1 cellular context compared by ENCODE assay signal in genomic region chr17:80990921-80991644, GRCh38.
TF ChIP-seq lines count a peak whose summit lies in the region.

No MANE protein-coding gene starts in this region.

TF ChIP-seq in HepG2, 621 proteins besides CTCF, POLR2A, EP300 and RAD21 (continued from another document and continues in another):
- TF ChIP-seq ZNF687 (CRISPR knock-in tag; IDR thresholded peaks at IDR 0.05), result peak; percentile 53
- no peak for TF ChIP-seq IRF9 (CRISPR knock-in tag; IDR thresholded peaks at IDR 0.05; ENCODE audit: borderline replicate concordance)
- peak; percentile 8; the same call in 1 of the 2 replicates for TF ChIP-seq ZNF275 (CRISPR knock-in tag; IDR thresholded peaks at IDR 0.05; ENCODE audit: borderline replicate concordance)
- TF ChIP-seq EZH2 (conservative IDR thresholded peaks at IDR 0.05; ENCODE audit: low read depth, low read length), result no peak
- TF ChIP-seq PHF21A (CRISPR knock-in tag; IDR thresholded peaks at IDR 0.05), result peak; percentile 48; the same call in 1 of the 2 replicates
- peak; percentile 43 for TF ChIP-seq STAG1 (CRISPR knock-in tag; IDR thresholded peaks at IDR 0.05)
- peak; percentile 82 for TF ChIP-seq NR2F6 (IDR thresholded peaks at IDR 0.05)
- peak; percentile 84 for TF ChIP-seq NR2F6 (CRISPR knock-in tag; IDR thresholded peaks at IDR 0.05)
- TF ChIP-seq PCBP2 (optimal IDR thresholded peaks at IDR 0.05; ENCODE audit: low read depth, low read length, poor library complexity, severe bottlenecking), result no peak
- no peak for TF ChIP-seq NFIB (CRISPR knock-in tag; IDR thresholded peaks at IDR 0.05; ENCODE audit: borderline replicate concordance)
- TF ChIP-seq ZNF800 (CRISPR knock-in tag; IDR thresholded peaks at IDR 0.05), result 0 out of 2 replicates have a peak, but pooled peaks have one; percentile 61
- no peak for TF ChIP-seq ZFP41 (CRISPR knock-in tag; IDR thresholded peaks at IDR 0.05; ENCODE audit: borderline replicate concordance)
- peak; percentile 54; the same call in 1 of the 2 replicates for TF ChIP-seq CHD4 (IDR thresholded peaks at IDR 0.05; ENCODE audit: borderline replicate concordance, low read length)
- peak; percentile 27; the same call in 1 of the 2 replicates for TF ChIP-seq CBFB (CRISPR knock-in tag; IDR thresholded peaks at IDR 0.05)
- no peak for TF ChIP-seq CAMTA2 (CRISPR knock-in tag; IDR thresholded peaks at IDR 0.05; ENCODE audit: borderline replicate concordance)
- TF ChIP-seq TOPORS (CRISPR knock-in tag; IDR thresholded peaks at IDR 0.05), result 0 out of 2 replicates have a peak, but pooled peaks have one; percentile 21
- peak; percentile 70; the same call in 1 of the 2 replicates for TF ChIP-seq ZBTB46 (CRISPR knock-in tag; IDR thresholded peaks at IDR 0.05; ENCODE audit: borderline replicate concordance)
- TF ChIP-seq REXO4 (CRISPR knock-in tag; IDR thresholded peaks at IDR 0.05; ENCODE audit: borderline replicate concordance), result no peak
- TF ChIP-seq ZNF180 (CRISPR knock-in tag; IDR thresholded peaks at IDR 0.05; ENCODE audit: borderline replicate concordance, low read depth), result no peak
- no peak for TF ChIP-seq ZNF7 (CRISPR knock-in tag; IDR thresholded peaks at IDR 0.05)
- no peak for TF ChIP-seq KAT2B (IDR thresholded peaks at IDR 0.05; ENCODE audit: borderline replicate concordance, low read depth, low read length)
- TF ChIP-seq TEAD3 (CRISPR knock-in tag; optimal IDR thresholded peaks at IDR 0.05; ENCODE audit: borderline replicate concordance), result peak; percentile 25
- no peak for TF ChIP-seq ADNP (CRISPR knock-in tag; IDR thresholded peaks at IDR 0.05)
- 0 out of 2 replicates have a peak, but pooled peaks have one; percentile 78 for TF ChIP-seq ZBTB3 (CRISPR knock-in tag; IDR thresholded peaks at IDR 0.05; ENCODE audit: borderline replicate concordance, low read depth)
- TF ChIP-seq NFE2L2 (IDR thresholded peaks at IDR 0.05; ENCODE audit: low read length), result no peak
- no peak for TF ChIP-seq KIAA2018 (CRISPR knock-in tag; IDR thresholded peaks at IDR 0.05; ENCODE audit: borderline replicate concordance)
- TF ChIP-seq HDAC1 (CRISPR knock-in tag; IDR thresholded peaks at IDR 0.05), result peak; percentile 50
- no peak for TF ChIP-seq ZNF335 (CRISPR knock-in tag; IDR thresholded peaks at IDR 0.05)
- peak; percentile 81 for TF ChIP-seq ASH2L (IDR thresholded peaks at IDR 0.05; ENCODE audit: insufficient read length, low read depth, low read length)
- peak; percentile 78; the same call in 1 of the 2 replicates for TF ChIP-seq ZBED4 (CRISPR knock-in tag; IDR thresholded peaks at IDR 0.05; ENCODE audit: borderline replicate concordance)
- TF ChIP-seq PAF1 (CRISPR knock-in tag; IDR thresholded peaks at IDR 0.05), result no peak
- no peak for TF ChIP-seq ATF7 (IDR thresholded peaks at IDR 0.05)
- 0 out of 2 replicates have a peak, but pooled peaks have one; percentile 43 for TF ChIP-seq ATF7 (CRISPR knock-in tag; IDR thresholded peaks at IDR 0.05)
- TF ChIP-seq SIX1 (CRISPR knock-in tag; IDR thresholded peaks at IDR 0.05; ENCODE audit: borderline replicate concordance), result 0 out of 2 replicates have a peak, but pooled peaks have one; percentile 7
- no peak for TF ChIP-seq MAFF (IDR thresholded peaks at IDR 0.05; ENCODE audit: low read depth, low read length)
- TF ChIP-seq ZMYM2 (CRISPR knock-in tag; IDR thresholded peaks at IDR 0.05), result peak; percentile 69; the same call in 1 of the 2 replicates
- no peak for TF ChIP-seq ZNF256 (CRISPR knock-in tag; conservative IDR thresholded peaks at IDR 0.05)
- no peak for TF ChIP-seq CREB1 (IDR thresholded peaks at IDR 0.05)
- TF ChIP-seq CREB1 (CRISPR knock-in tag; IDR thresholded peaks at IDR 0.05), result no peak
